In genomic region chr14:52692248-52692962, GRCh38 we compare ENCODE assay signal across 3 cellular contexts.
TF ChIP-seq lines count a peak whose summit lies in the region.

No MANE protein-coding gene starts in this region.

TF ChIP-seq in GM12878, 131 proteins besides CTCF, POLR2A, EP300 and RAD21 (continues in another document):
- TF ChIP-seq POLR2AphosphoS2 (IDR thresholded peaks at IDR 0.05; ENCODE audit: low read depth, low read length) (no peak), YY1 (IDR thresholded peaks at IDR 0.05; ENCODE audit: low read depth, low read length) (no peak), SMAD1 (IDR thresholded peaks at IDR 0.05; ENCODE audit: low read depth, partially characterized antibody) (no peak), PBX3 (IDR thresholded peaks at IDR 0.05; ENCODE audit: insufficient replicate concordance, low read depth, low read length) (peak; percentile 33), IRF4 (IDR thresholded peaks at IDR 0.05; ENCODE audit: low read depth, low read length) (no peak), ZNF622 (IDR thresholded peaks at IDR 0.05) (no peak), SIX5 (IDR thresholded peaks at IDR 0.05; ENCODE audit: low read depth, low read length, severe bottlenecking) (no peak), POU2F2 (IDR thresholded peaks at IDR 0.05; ENCODE audit: borderline replicate concordance, low read depth, low read length) (no peak), NKRF (conservative IDR thresholded peaks at IDR 0.05) (no peak), RELA (IDR thresholded peaks at IDR 0.05; ENCODE audit: borderline replicate concordance, partially characterized antibody) (no peak), FOXK2 (IDR thresholded peaks at IDR 0.05) (no peak), RUNX3 (IDR thresholded peaks at IDR 0.05; ENCODE audit: low read length) (peak; percentile 46)

TF ChIP-seq in neural cell, 6 proteins besides CTCF, POLR2A, EP300 and RAD21:
- TF ChIP-seq SMC3 (conservative IDR thresholded peaks at IDR 0.05; ENCODE audit: poor library complexity), result no peak
- TF ChIP-seq TAF1 (IDR thresholded peaks at IDR 0.05; ENCODE audit: low read depth), result no peak
- TF ChIP-seq MXI1 (conservative IDR thresholded peaks at IDR 0.05; ENCODE audit: poor library complexity, severe bottlenecking), result no peak
- TF ChIP-seq, protein P1, sequence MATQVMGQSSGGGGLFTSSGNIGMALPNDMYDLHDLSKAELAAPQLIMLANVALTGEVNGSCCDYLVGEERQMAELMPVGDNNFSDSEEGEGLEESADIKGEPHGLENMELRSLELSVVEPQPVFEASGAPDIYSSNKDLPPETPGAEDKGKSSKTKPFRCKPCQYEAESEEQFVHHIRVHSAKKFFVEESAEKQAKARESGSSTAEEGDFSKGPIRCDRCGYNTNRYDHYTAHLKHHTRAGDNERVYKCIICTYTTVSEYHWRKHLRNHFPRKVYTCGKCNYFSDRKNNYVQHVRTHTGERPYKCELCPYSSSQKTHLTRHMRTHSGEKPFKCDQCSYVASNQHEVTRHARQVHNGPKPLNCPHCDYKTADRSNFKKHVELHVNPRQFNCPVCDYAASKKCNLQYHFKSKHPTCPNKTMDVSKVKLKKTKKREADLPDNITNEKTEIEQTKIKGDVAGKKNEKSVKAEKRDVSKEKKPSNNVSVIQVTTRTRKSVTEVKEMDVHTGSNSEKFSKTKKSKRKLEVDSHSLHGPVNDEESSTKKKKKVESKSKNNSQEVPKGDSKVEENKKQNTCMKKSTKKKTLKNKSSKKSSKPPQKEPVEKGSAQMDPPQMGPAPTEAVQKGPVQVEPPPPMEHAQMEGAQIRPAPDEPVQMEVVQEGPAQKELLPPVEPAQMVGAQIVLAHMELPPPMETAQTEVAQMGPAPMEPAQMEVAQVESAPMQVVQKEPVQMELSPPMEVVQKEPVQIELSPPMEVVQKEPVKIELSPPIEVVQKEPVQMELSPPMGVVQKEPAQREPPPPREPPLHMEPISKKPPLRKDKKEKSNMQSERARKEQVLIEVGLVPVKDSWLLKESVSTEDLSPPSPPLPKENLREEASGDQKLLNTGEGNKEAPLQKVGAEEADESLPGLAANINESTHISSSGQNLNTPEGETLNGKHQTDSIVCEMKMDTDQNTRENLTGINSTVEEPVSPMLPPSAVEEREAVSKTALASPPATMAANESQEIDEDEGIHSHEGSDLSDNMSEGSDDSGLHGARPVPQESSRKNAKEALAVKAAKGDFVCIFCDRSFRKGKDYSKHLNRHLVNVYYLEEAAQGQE (IDR thresholded peaks at IDR 0.05; ENCODE audit: borderline replicate concordance), result no peak
- TF ChIP-seq EZH2 (IDR thresholded peaks at IDR 0.05; ENCODE audit: borderline replicate concordance, insufficient read depth, low read length, poor library complexity, severe bottlenecking), result no peak
- TF ChIP-seq POLR2AphosphoS5 (IDR thresholded peaks at IDR 0.05), result no peak

TF ChIP-seq in GM23338, 12 proteins besides CTCF, POLR2A, EP300 and RAD21:
- TF ChIP-seq, protein P2, sequence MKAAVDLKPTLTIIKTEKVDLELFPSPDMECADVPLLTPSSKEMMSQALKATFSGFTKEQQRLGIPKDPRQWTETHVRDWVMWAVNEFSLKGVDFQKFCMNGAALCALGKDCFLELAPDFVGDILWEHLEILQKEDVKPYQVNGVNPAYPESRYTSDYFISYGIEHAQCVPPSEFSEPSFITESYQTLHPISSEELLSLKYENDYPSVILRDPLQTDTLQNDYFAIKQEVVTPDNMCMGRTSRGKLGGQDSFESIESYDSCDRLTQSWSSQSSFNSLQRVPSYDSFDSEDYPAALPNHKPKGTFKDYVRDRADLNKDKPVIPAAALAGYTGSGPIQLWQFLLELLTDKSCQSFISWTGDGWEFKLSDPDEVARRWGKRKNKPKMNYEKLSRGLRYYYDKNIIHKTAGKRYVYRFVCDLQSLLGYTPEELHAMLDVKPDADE (IDR thresholded peaks at IDR 0.05), result no peak
- TF ChIP-seq ZNF331 (CRISPR knock-in tag; IDR thresholded peaks at IDR 0.05; ENCODE audit: low read depth) (no peak), CREB1 (CRISPR knock-in tag; IDR thresholded peaks at IDR 0.05; ENCODE audit: low read depth) (no peak), ZNF462 (CRISPR knock-in tag; IDR thresholded peaks at IDR 0.05) (no peak), EZH2 (IDR thresholded peaks at IDR 0.05; ENCODE audit: low read depth, unreplicated experiment) (no peak), STAT1 (IDR thresholded peaks at IDR 0.05; ENCODE audit: unreplicated experiment) (no peak), JUNB (IDR thresholded peaks at IDR 0.05; ENCODE audit: unreplicated experiment) (no peak), EZH2phosphoT487 (IDR thresholded peaks at IDR 0.05; ENCODE audit: unreplicated experiment) (no peak), ZNF114 (CRISPR knock-in tag; IDR thresholded peaks at IDR 0.05) (no peak), POLR2AphosphoS5 (IDR thresholded peaks at IDR 0.05; ENCODE audit: low read depth) (no peak), NANOG (IDR thresholded peaks at IDR 0.05; ENCODE audit: borderline replicate concordance) (no peak)
- TF ChIP-seq, protein P1 (IDR thresholded peaks at IDR 0.05; ENCODE audit: unreplicated experiment), result no peak
